In genomic region chr22:44050766-44051747, GRCh38 we compare ENCODE assay signal across 22 cellular contexts. TPM values are rescaled to one million over a fixed set of nuclear protein-coding genes. Genes with fewer than 3 reads are reported as not detected.
A peak's percentile ranks its signal among the peaks of the same experiment; 100 is the strongest.
DNase-seq lines count a peak whose midpoint lies in the region; FAIRE-seq and TF ChIP-seq lines count a peak whose summit lies in the region.
"Had no signal": no experiment of that assay in that cellular context is flagged by ENCODE, and none has a peak within 500 bp of the region (broad histone marks: within the 10 kb centered on the region; RNA-seq: fewer than 3 reads in every experiment).

No MANE protein-coding gene starts in this region.

- H4K91ac ChIP-seq in H1 (replicated peaks; ENCODE audit: insufficient read length, low read length) (no peak overlapping the region), neuronal stem cell (ENCODE audit: low read depth, low read length, poor library complexity) (no peak overlapping the region)

- peaks cover 31% of the 10 kb centered on the region for H3K27me3 ChIP-seq in BLaER1
- no peaks in the 10 kb centered on the region for H3K27me3 ChIP-seq in H1 (replicated peaks in 1 of 4; ENCODE audit: control insufficient read depth in 3 of 4, extremely low read depth in 1 of 4, insufficient read depth in 3 of 4, low read length in 3 of 4)
- no peaks in the 10 kb centered on the region for H3K27me3 ChIP-seq in osteoblast (ENCODE audit: insufficient read depth, low read length)
- peaks cover 0 to 13% (median 0%) of the 10 kb centered on the region in 3 experiments for H3K27me3 ChIP-seq in neuronal stem cell (ENCODE audit: control insufficient read depth in 3 of 3, insufficient read depth in 3 of 3, low read depth in 1 of 3, low read length in 3 of 3)
- H3K27me3 ChIP-seq: right atrium auricular region, tibial artery had no signal

- no peak overlapping the region for H2AFZ ChIP-seq in H1 (ENCODE audit: low read length)
- H2AFZ ChIP-seq in osteoblast (ENCODE audit: low read length): no peak overlapping the region
- no peak overlapping the region for H2AFZ ChIP-seq in neuronal stem cell (ENCODE audit: low read length)

- no peak overlapping the region for H2BK5ac ChIP-seq in H1 (ENCODE audit: low read depth, low read length)
- H2BK5ac ChIP-seq in neuronal stem cell (ENCODE audit: low read length): no peak overlapping the region

- H3K14ac ChIP-seq in H1 (ENCODE audit: insufficient read length): no peak overlapping the region
- no peak overlapping the region for H3K14ac ChIP-seq in neuronal stem cell (ENCODE audit: low read length)

- H3K4me1 ChIP-seq in BLaER1 (peaks cover 42% of the 10 kb centered on the region), H1 (replicated peaks in 1 of 4; ENCODE audit: control insufficient read depth in 3 of 4, insufficient read depth in 4 of 4, low read length in 3 of 4) (peaks cover 3 to 11% (median 5%) of the 10 kb centered on the region in 4 experiments), osteoblast (ENCODE audit: insufficient read depth, low read length) (no peaks in the 10 kb centered on the region), neuronal stem cell (ENCODE audit: control insufficient read depth in 2 of 2, insufficient read depth in 1 of 2, low read depth in 1 of 2, low read length in 2 of 2) (peaks cover 4 to 8% of the 10 kb centered on the region in 2 donors)
- H3K4me1 ChIP-seq: tibial artery had no signal

- H3K36me3 ChIP-seq in BLaER1: no peaks in the 10 kb centered on the region
- H3K36me3 ChIP-seq in H1 (ENCODE audit: control insufficient read depth in 2 of 4, insufficient read depth in 4 of 4, low read length in 3 of 4): no peaks in the 10 kb centered on the region
- peaks cover 3% of the 10 kb centered on the region for H3K36me3 ChIP-seq in osteoblast (ENCODE audit: insufficient read depth, low read length)
- H3K36me3 ChIP-seq in neuronal stem cell (replicated peaks in 1 of 2; ENCODE audit: control insufficient read depth in 2 of 2, insufficient read depth in 2 of 2, low read length in 2 of 2): no peaks in the 10 kb centered on the region
- H3K36me3 ChIP-seq: right atrium auricular region, tibial artery had no signal

- H3K4me2 ChIP-seq in BLaER1: peak overlapping the region; percentile 58
- no peak overlapping the region; a peak in 1 of 4 replicates for H3K4me2 ChIP-seq in H1 (ENCODE audit: insufficient read depth in 1 of 2, low read depth in 2 of 2, low read length in 2 of 2)
- H3K4me2 ChIP-seq in osteoblast (ENCODE audit: insufficient read depth, low read length): no peak overlapping the region
- no peak overlapping the region for H3K4me2 ChIP-seq in neuronal stem cell (ENCODE audit: insufficient read depth, low read length, poor library complexity, severe bottlenecking)

- H3K79me2 ChIP-seq in H1 (ENCODE audit: control insufficient read depth in 1 of 2, insufficient read depth in 2 of 2, low read length in 2 of 2) (no peaks in the 10 kb centered on the region), osteoblast (ENCODE audit: insufficient read depth, low read length) (peaks cover 22% of the 10 kb centered on the region)

- WGBS in H1 (ENCODE audit: extremely low coverage in 1 of 2, insufficient coverage in 1 of 2, insufficient read length in 1 of 2, insufficient replicate concordance in 2 of 2, low coverage in 1 of 2, low lambda C conversion rate in 2 of 2, missing lambda C conversion rate in 1 of 2), 2 experiments: 87% methylated on average over 20 of the region's 20 CpGs; no CpG with 5 or more reads in 1 of the 2 experiments
- no CpG with 5 or more reads among the region's 20 CpGs for WGBS in neuronal stem cell (ENCODE audit: extremely low coverage in 2 of 2, insufficient read length in 2 of 2, insufficient replicate concordance in 1 of 2), 2 donors

- DNase-seq in NCI-H2171 treated with DMSO at 0.1 percent for 48 hours (lab: John Stamatoyannopoulos, UW) (peak; percentile 21), NCI-H2171 (lab: John Stamatoyannopoulos, UW) (no peak), H1 (ENCODE audit: low read depth in 1 of 2, low spot score in 2 of 2) (no peak), osteoblast (ENCODE audit: insufficient read length, low spot score, missing footprints) (peak; percentile 52), neuronal stem cell (ENCODE audit: low spot score) (no peak), KG1 (lab: John Stamatoyannopoulos, UW) (no peak)
- no peak for DNase-seq in stimulated activated naive CD4-positive, alpha-beta T cell treated with Interleukin-2 at 50 U/mL for 16 hours (lab: John Stamatoyannopoulos, UW)
- DNase-seq: activated CD4-positive, alpha-beta T cell treated with anti-CD3 and anti-CD28 coated beads for 48 hours; activated naive CD4-positive, alpha-beta T cell treated with anti-CD3 and anti-CD28 coated beads, Interleukin-2, amount 10 ng/mL, durations not matched to agents 7 days and 5 days; COR-L47; Karpas-422; mucosa of descending colon; NCI-H1092; NCI-H2029 treated with DMSO at 0.1 percent for 48 hours; NCI-H446 treated with DMSO at 0.1 percent for 48 hours; stimulated activated CD4-positive, alpha-beta T cell treated with anti-CD3 and anti-CD28 coated beads, Interleukin-15, amount 100 ng/mL, for 24 hours; tibial artery had no signal

- no peak for TF ChIP-seq POLR2A in H1 (IDR thresholded peaks at IDR 0.05; ENCODE audit: control extremely low read depth in 1 of 2, low read depth in 2 of 2, low read length in 2 of 2)

- H3K56ac ChIP-seq in H1 (replicated peaks; ENCODE audit: insufficient read length, low read depth, low read length): no peak overlapping the region

- CTCF ChIA-PET in H1 (lab: Charles Lee; ENCODE audit: partially characterized antibody): interaction anchor here (0.5 to 1.3 kb wide), 9 partner anchors 12 to 306 kb away, joined by 3 to 7 read pairs (median 3); no protein-coding TSS in a partner anchor

- H3K27ac ChIP-seq in BLaER1 (no peak overlapping the region), H1 (ENCODE audit: low read depth, low read length) (no peak overlapping the region), osteoblast (ENCODE audit: low read depth, low read length) (no peak overlapping the region), neuronal stem cell (replicated peaks; ENCODE audit: low read length) (no peak overlapping the region)
- H3K27ac ChIP-seq: 22Rv1, right atrium auricular region, tibial artery had no signal

- H3K9ac ChIP-seq in BLaER1 (no peak overlapping the region), H1 (replicated peaks in 1 of 4; ENCODE audit: extremely low read depth in 1 of 4, low read depth in 3 of 4, low read length in 3 of 4) (no peak overlapping the region; a peak in 1 of 7 replicates), neuronal stem cell (ENCODE audit: low read depth, low read length, poor library complexity) (no peak overlapping the region)

- FAIRE-seq in H1 (lab: Jason Lieb, UNC): no peak
- FAIRE-seq: astrocyte, frontal cortex had no signal

- H3K79me1 ChIP-seq in H1 (ENCODE audit: low read depth, low read length) (no peaks in the 10 kb centered on the region; the same call in 1 of the 2 replicates), neuronal stem cell (ENCODE audit: low read depth, low read length) (peaks cover 2% of the 10 kb centered on the region)

- H2BK20ac ChIP-seq in H1 (ENCODE audit: low read length): no peak overlapping the region

- H4K20me1 ChIP-seq in BLaER1 (peaks cover 19% of the 10 kb centered on the region), H1 (replicated peaks in 1 of 2; ENCODE audit: control insufficient read depth in 1 of 2, insufficient read depth in 2 of 2, low read length in 2 of 2) (no peaks in the 10 kb centered on the region), osteoblast (ENCODE audit: insufficient read depth, low read length) (peaks cover 7% of the 10 kb centered on the region)

- H2BK120ac ChIP-seq in H1 (replicated peaks; ENCODE audit: low read depth, low read length) (no peak overlapping the region), neuronal stem cell (ENCODE audit: low read depth, low read length) (no peak overlapping the region)

- H2AK5ac ChIP-seq in H1 (ENCODE audit: low read depth, low read length) (peak overlapping the region; percentile 75; the same call in 1 of the 2 replicates), neuronal stem cell (ENCODE audit: low read depth, low read length) (no peak overlapping the region)

- peak overlapping the region; percentile 78; the same call in 1 of the 2 replicates for H4K8ac ChIP-seq in H1 (ENCODE audit: extremely low read depth, insufficient read depth, low read length)
- H4K8ac ChIP-seq in neuronal stem cell (ENCODE audit: low read depth, low read length): no peak overlapping the region

- TF ChIP-seq CTCF in H1 (IDR thresholded peaks at IDR 0.05; ENCODE audit: control extremely low read depth in 1 of 3, insufficient read depth in 1 of 3, low read depth in 1 of 3, low read length in 3 of 3) (no peak), osteoblast (IDR thresholded peaks at IDR 0.05; ENCODE audit: extremely low read depth, low read depth, low read length) (no peak)

- H2BK15ac ChIP-seq in H1 (ENCODE audit: low read length) (no peak overlapping the region), neuronal stem cell (ENCODE audit: low read length) (no peak overlapping the region)

- H3K4ac ChIP-seq in H1 (replicated peaks; ENCODE audit: insufficient read length, low read depth, low read length): no peak overlapping the region
- H3K4ac ChIP-seq in neuronal stem cell (ENCODE audit: low read length): no peak overlapping the region

- H2BK12ac ChIP-seq in H1 (ENCODE audit: low read depth, low read length) (0 out of 2 replicates have a peak overlapping the region, but pooled peaks have one; percentile 33), neuronal stem cell (ENCODE audit: low read length) (no peak overlapping the region)

- H3K23me2 ChIP-seq in H1 (ENCODE audit: low read depth, low read length): no peaks in the 10 kb centered on the region

- H3K18ac ChIP-seq in H1 (ENCODE audit: extremely low read depth, low read length) (no peak overlapping the region), neuronal stem cell (ENCODE audit: low read length) (no peak overlapping the region)

- no peak overlapping the region for H4K5ac ChIP-seq in H1 (ENCODE audit: insufficient read length, low read depth, low read length)

- TF ChIP-seq RAD21 in H1 (IDR thresholded peaks at IDR 0.05 in 1 of 2, conservative IDR thresholded peaks at IDR 0.05 in 1 of 2; ENCODE audit: low read depth in 2 of 2, low read length in 2 of 2): no peak

- H3K9me3 ChIP-seq in BLaER1: no peaks in the 10 kb centered on the region
- H3K9me3 ChIP-seq in H1 (ENCODE audit: insufficient read depth in 2 of 2, low read depth in 1 of 2, low read length in 1 of 2): no peaks in the 10 kb centered on the region
- H3K9me3 ChIP-seq in osteoblast (ENCODE audit: low read depth, low read length): no peaks in the 10 kb centered on the region
- H3K9me3 ChIP-seq in neuronal stem cell (replicated peaks in 1 of 2; ENCODE audit: control insufficient read depth in 2 of 2, insufficient read depth in 1 of 2, low read depth in 1 of 2, low read length in 2 of 2): no peaks in the 10 kb centered on the region
- H3K9me3 ChIP-seq: mucosa of descending colon, right atrium auricular region, tibial artery had no signal

- TF ChIP-seq EP300 in H1 (IDR thresholded peaks at IDR 0.05; ENCODE audit: borderline replicate concordance in 1 of 2, low read depth in 2 of 2, low read length in 2 of 2): no peak

- POLR2A ChIA-PET in H1 (lab: Charles Lee; ENCODE audit: partially characterized antibody): no interaction called here

- H3K4me3 ChIP-seq in BLaER1 (no peak overlapping the region), H1 (ENCODE audit: extremely low read depth in 1 of 4, insufficient read depth in 2 of 4, low read depth in 3 of 4, low read length in 4 of 4) (no peak overlapping the region), osteoblast (ENCODE audit: insufficient read depth, low read length) (no peak overlapping the region), neuronal stem cell (ENCODE audit: low read length in 2 of 2) (no peak overlapping the region)
- H3K4me3 ChIP-seq: mucosa of descending colon, right atrium auricular region, tibial artery had no signal

- H3K23ac ChIP-seq in H1 (ENCODE audit: insufficient read length) (no peak overlapping the region), neuronal stem cell (ENCODE audit: low read depth, low read length, poor library complexity) (no peak overlapping the region)

RNA-seq across cellular contexts. Expression of gene PARVB, which starts 27.0 kb away (rescaled TPM):
- total RNA-seq in H1 (2021; fragmentation: NEBNext Ultra II Directional; extraction: Animal tissue kit (Norgen Biotek cat#: 25700)): 18.6 and 19.4 TPM in 2 replicates
- 14.5 and 18.4 TPM in 2 replicates for polyA plus RNA-seq in H1 (2011; rRNA removed)
- 17.5 TPM for polyA plus RNA-seq in H1 (2011; cell fraction: cytosol; rRNA removed)
- 14.7 TPM for polyA plus RNA-seq in H1 (2011; cell fraction: nucleus; rRNA removed)
- 10.9 to 16.8 TPM (median 14.0 TPM) in 4 replicates for polyA plus RNA-seq in H1 (2012, experiment 1 of 2)
- polyA plus RNA-seq in H1 (2012, experiment 2 of 2): 10.7 TPM
- 7.5 TPM for polyA plus RNA-seq in H1 (2013, experiment 1 of 2)
- 7.3 TPM for polyA plus RNA-seq in H1 (2013, experiment 2 of 2)
- 7.6 and 7.7 TPM in 2 replicates for polyA minus RNA-seq in H1 (2011; rRNA and poly(A)+ RNA removed)
- 5.4 TPM for polyA minus RNA-seq in H1 (2011; cell fraction: cytosol; rRNA and poly(A)+ RNA removed)
- 2.2 TPM for polyA minus RNA-seq in H1 (2011; cell fraction: nucleus; rRNA and poly(A)+ RNA removed)
- 24.5 and 29.3 TPM in 2 replicates for total RNA-seq in osteoblast
- 7.7 TPM for polyA plus RNA-seq in neuronal stem cell (2013, experiment 1 of 2)
- 7.4 TPM for polyA plus RNA-seq in neuronal stem cell (2013, experiment 2 of 2)

Comparison
In these comparisons a context has a peak if more than half of its experiments do, and no peak if none do; other contexts are left out.
1. DNase-seq: peak in NCI-H2171 treated with DMSO at 0.1 percent for 48 hours (single experiment) and osteoblast (single experiment); none in NCI-H2171 (single experiment), H1 (0 of 2), neuronal stem cell (single experiment), KG1 (single experiment) and stimulated activated naive CD4-positive, alpha-beta T cell treated with Interleukin-2 at 50 U/mL for 16 hours (single experiment).